In genomic region chr6:32940656-32941411, GRCh38 we compare ENCODE assay signal across 9 cellular contexts. TPM values are rescaled to one million over a fixed set of nuclear protein-coding genes. Genes with fewer than 3 reads are reported as not detected.
DNase-seq lines count a peak whose midpoint lies in the region; ATAC-seq and TF ChIP-seq lines count a peak whose summit lies in the region.
"Had no signal": no experiment of that assay in that cellular context is flagged by ENCODE, and none has a peak within 500 bp of the region (broad histone marks: within the 10 kb centered on the region; RNA-seq: fewer than 3 reads in every experiment).

Gene HLA-DMB (minus strand): TSS chr6:32941028. CDS start chr6:32940807, 221 bp downstream.

- intact Hi-C loops in breast epithelium (cut with DNase I; ENCODE audit: low total_unique reads) (no loop called here), sigmoid colon (cut with DNase I) (no loop called here)

- H3K27me3 ChIP-seq in breast epithelium (no peaks in the 10 kb centered on the region), iPS-18a (ENCODE audit: control insufficient read depth, insufficient read depth, low read length) (no peaks in the 10 kb centered on the region), sigmoid colon (no peaks in the 10 kb centered on the region)

- DNase-seq in NCI-H146 (lab: John Stamatoyannopoulos, UW) = peak; percentile 9
- DNase-seq in NCI-H146 treated with DMSO at 0.1 percent for 48 hours (lab: John Stamatoyannopoulos, UW; ENCODE audit: unreplicated experiment) = no peak
- peak; percentile 73 for DNase-seq in Jurkat, Clone E6-1 (ENCODE audit: low read depth, low spot score)
- DNase-seq in T-helper 1 cell = peak in 4 of 5 donors; percentile 19 to 87 (median 41)
- DNase-seq in breast epithelium (ENCODE audit: low spot score in 2 of 2) = peak in 1 of 2 donors; percentile 64
- no peak for DNase-seq in sigmoid colon

- WGBS in sigmoid colon, 2 donors = 6 to 16% methylated on average over 10 of the region's 10 CpGs

- TF ChIP-seq EP300 in sigmoid colon (IDR thresholded peaks at IDR 0.05) = no peak

- no peaks in the 10 kb centered on the region for H3K9me3 ChIP-seq in breast epithelium
- no peaks in the 10 kb centered on the region for H3K9me3 ChIP-seq in iPS-18a (ENCODE audit: control insufficient read depth, low read depth, low read length)
- no peaks in the 10 kb centered on the region for H3K9me3 ChIP-seq in sigmoid colon

- H3K4me1 ChIP-seq in breast epithelium (no peaks in the 10 kb centered on the region), iPS-18a (ENCODE audit: control insufficient read depth, low read depth, low read length) (peaks cover 7% of the 10 kb centered on the region), sigmoid colon (peaks cover 0 to 6% (median 3%) of the 10 kb centered on the region in 4 donors)

- H3K27ac ChIP-seq in breast epithelium (peak within 1 kb of the TSS; percentile 50 to 52), iPS-18a (ENCODE audit: low read length) (no peak within 1 kb of the TSS), sigmoid colon (peak within 1 kb of the TSS; percentile 53 to 66 (median 56))

- TF ChIP-seq CTCF in breast epithelium (IDR thresholded peaks at IDR 0.05) = no peak
- no peak for TF ChIP-seq CTCF in sigmoid colon (IDR thresholded peaks at IDR 0.05)

- H3K36me3 ChIP-seq in breast epithelium (no peaks in the 10 kb centered on the region), iPS-18a (ENCODE audit: control insufficient read depth, low read depth, low read length) (no peaks in the 10 kb centered on the region), sigmoid colon (no peaks in the 10 kb centered on the region)

- no peak within 1 kb of the TSS for H3K9ac ChIP-seq in iPS-18a (ENCODE audit: low read length)

- ATAC-seq in GM21619 (IDR thresholded peaks at IDR 0.05; ENCODE audit: unreplicated experiment) = peak; percentile 46

- TF ChIP-seq POLR2A in breast epithelium (IDR thresholded peaks at IDR 0.05) (no peak), sigmoid colon (IDR thresholded peaks at IDR 0.05) (peak in 1 of 2 donors; percentile 19)

- no peak within 1 kb of the TSS for H3K4me3 ChIP-seq in Jurkat, Clone E6-1 (ENCODE audit: low read length)
- H3K4me3 ChIP-seq in breast epithelium = peak within 1 kb of the TSS; percentile 45 to 61 (median 48)
- H3K4me3 ChIP-seq in iPS-18a (ENCODE audit: low read length) = peak within 1 kb of the TSS; percentile 64
- H3K4me3 ChIP-seq in sigmoid colon = peak within 1 kb of the TSS; percentile 13 to 41 (median 37)

RNA-seq across cellular contexts. Expression of gene HLA-DMB, which starts in this region (rescaled TPM):
- not detected for polyA plus RNA-seq in Jurkat, Clone E6-1 (2012; ENCODE audit: insufficient read depth, insufficient read length)
- 10 to 100 TPM; 16.4 to 52.0 (median 34.6) TPM for total RNA-seq in breast epithelium
- 10 to 100 TPM; 10.2 to 25.3 (median 11.5) TPM for total RNA-seq in sigmoid colon
- 100 to 1,000 TPM in 1 of 3 donors, 10 to 100 TPM in 2; 13.2 to 108 (median 90.5) TPM for polyA plus RNA-seq in sigmoid colon
- polyA plus RNA-seq: BJ had no signal

Comparison
In these comparisons a context has a peak if more than half of its experiments do, and no peak if none do; other contexts are left out.
1. DNase-seq: peak in NCI-H146 (single experiment), Jurkat, Clone E6-1 (single experiment) and T-helper 1 cell (4 of 5); none in NCI-H146 treated with DMSO at 0.1 percent for 48 hours (single experiment) and sigmoid colon (single experiment).